In the genomic region with DNA sequence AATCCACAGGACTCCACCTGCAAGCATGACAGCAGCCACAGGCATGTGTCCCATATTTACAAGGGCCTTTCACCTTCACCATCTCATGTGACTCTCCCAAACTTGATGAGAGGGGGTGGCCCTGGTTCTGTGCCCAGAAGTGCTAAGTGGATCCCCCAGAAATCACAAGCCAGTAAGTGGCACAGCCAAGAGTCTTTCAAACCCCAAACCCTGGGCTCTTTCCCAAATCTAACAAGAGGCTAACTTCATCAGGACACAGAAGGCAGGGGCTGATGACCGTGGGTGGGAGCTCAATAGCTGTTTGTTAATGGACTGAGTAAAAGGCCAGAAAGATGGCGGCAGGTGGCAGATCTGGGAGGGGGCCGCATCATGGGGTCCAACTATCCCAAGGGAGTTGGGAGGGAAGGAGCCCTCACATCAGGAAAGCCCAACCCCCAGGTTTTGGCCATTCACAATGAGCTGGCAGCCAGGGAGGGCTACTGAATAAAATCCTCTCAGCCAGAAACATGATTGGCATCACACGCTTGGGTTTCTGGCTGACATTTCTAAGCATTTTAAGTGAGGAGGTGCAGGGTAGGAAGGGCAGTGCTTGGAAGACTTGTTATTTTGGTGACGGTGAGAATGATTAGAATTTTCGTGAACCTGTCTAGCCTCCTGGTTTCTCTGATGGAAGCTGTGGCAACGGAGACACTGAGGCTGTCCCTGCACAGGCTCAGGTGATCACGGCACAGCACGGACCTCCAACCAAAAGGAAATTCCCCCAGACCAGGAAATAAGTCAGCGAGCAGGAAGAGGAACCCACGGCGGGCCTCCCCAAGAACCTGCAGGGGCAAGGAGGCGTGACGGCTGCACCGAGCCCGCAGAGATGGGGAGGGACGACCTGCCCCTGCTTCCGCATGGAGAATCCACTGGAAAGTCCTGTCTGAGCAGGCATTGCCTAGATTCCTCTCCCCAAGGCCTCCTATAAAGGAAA, we compare ENCODE assay signal across 9 cellular contexts.
A peak's percentile ranks its signal among the peaks of the same experiment; 100 is the strongest.
DNase-seq lines count a peak whose midpoint lies in the region; ATAC-seq and TF ChIP-seq lines count a peak whose summit lies in the region.
"Had no signal": no experiment of that assay in that cellular context is flagged by ENCODE, and none has a peak within 500 bp of the region (broad histone marks: within the 10 kb centered on the region; RNA-seq: fewer than 3 reads in every experiment).

No MANE protein-coding gene starts in this region.

- peak overlapping the region in 2 of 59 donors; percentile 2 to 4 for H3K4me3 ChIP-seq in dorsolateral prefrontal cortex
- H3K4me3 ChIP-seq: ovary had no signal

- H3K9me3 Mint-ChIP-seq in stimulated activated memory B cell treated with anti-CD40 and anti-IgM and Interleukin-4, amounts not matched to agents 10 μg/mL and 1 μg/mL and 100 μg/mL, for 72 hours, result no peaks in the 10 kb centered on the region

- DNase-seq in dorsolateral prefrontal cortex, result peak in 1 of 10 donors; percentile 47
- no peak for DNase-seq in NCI-H1436 (lab: John Stamatoyannopoulos, UW)
- DNase-seq in DMS153 treated with DMSO at 0.1 percent for 48 hours (lab: John Stamatoyannopoulos, UW; ENCODE audit: unreplicated experiment), result no peak
- DNase-seq in NCI-H526 (lab: John Stamatoyannopoulos, UW), result no peak
- DNase-seq: ovary, SHP77 had no signal

- H3K27me3 Mint-ChIP-seq in stimulated activated memory B cell treated with anti-CD40 and anti-IgM and Interleukin-4, amounts not matched to agents 10 μg/mL and 1 μg/mL and 100 μg/mL, for 72 hours, result no peaks in the 10 kb centered on the region

- peaks cover 87% of the 10 kb centered on the region for H3K36me3 Mint-ChIP-seq in stimulated activated memory B cell treated with anti-CD40 and anti-IgM and Interleukin-4, amounts not matched to agents 10 μg/mL and 1 μg/mL and 100 μg/mL, for 72 hours

- H3K27ac Mint-ChIP-seq in stimulated activated memory B cell treated with anti-CD40 and anti-IgM and Interleukin-4, amounts not matched to agents 10 μg/mL and 1 μg/mL and 100 μg/mL, for 72 hours, result peak overlapping the region; percentile 94

- H3K27ac ChIP-seq in dorsolateral prefrontal cortex, result peak overlapping the region in 51 of 59 donors; percentile 24 to 88 (median 64)
- H3K27ac ChIP-seq: ovary had no signal

- H3K27me3 ChIP-seq in dorsolateral prefrontal cortex, result no peaks in the 10 kb centered on the region
- H3K27me3 ChIP-seq: ovary had no signal

- intact Hi-C loops in dorsolateral prefrontal cortex (cut with DNase I), result no loop called here

- peaks cover 99% of the 10 kb centered on the region for H3K4me1 Mint-ChIP-seq in stimulated activated memory B cell treated with anti-CD40 and anti-IgM and Interleukin-4, amounts not matched to agents 10 μg/mL and 1 μg/mL and 100 μg/mL, for 72 hours

- TF ChIP-seq CTCF in dorsolateral prefrontal cortex (IDR thresholded peaks at IDR 0.05 in 54 of 56, conservative IDR thresholded peaks at IDR 0.05 in 2 of 56; ENCODE audit: low read depth in 1 of 56, partially characterized antibody in 56 of 56), result no peak

- peak overlapping the region; percentile 51 for H3K4me3 Mint-ChIP-seq in stimulated activated memory B cell treated with anti-CD40 and anti-IgM and Interleukin-4, amounts not matched to agents 10 μg/mL and 1 μg/mL and 100 μg/mL, for 72 hours

- peak; percentile 20 for ATAC-seq in GM19455 (IDR thresholded peaks at IDR 0.05; ENCODE audit: unreplicated experiment)
- ATAC-seq in HG03342 (IDR thresholded peaks at IDR 0.05; ENCODE audit: unreplicated experiment), result peak; percentile 36
- ATAC-seq in stimulated activated memory B cell treated with anti-CD40 and anti-IgM and Interleukin-4, amounts not matched to agents 10 μg/mL and 1 μg/mL and 100 μg/mL, for 72 hours, result peak; percentile 61
